25 cellular contexts compared by ENCODE assay signal in the genomic region with DNA sequence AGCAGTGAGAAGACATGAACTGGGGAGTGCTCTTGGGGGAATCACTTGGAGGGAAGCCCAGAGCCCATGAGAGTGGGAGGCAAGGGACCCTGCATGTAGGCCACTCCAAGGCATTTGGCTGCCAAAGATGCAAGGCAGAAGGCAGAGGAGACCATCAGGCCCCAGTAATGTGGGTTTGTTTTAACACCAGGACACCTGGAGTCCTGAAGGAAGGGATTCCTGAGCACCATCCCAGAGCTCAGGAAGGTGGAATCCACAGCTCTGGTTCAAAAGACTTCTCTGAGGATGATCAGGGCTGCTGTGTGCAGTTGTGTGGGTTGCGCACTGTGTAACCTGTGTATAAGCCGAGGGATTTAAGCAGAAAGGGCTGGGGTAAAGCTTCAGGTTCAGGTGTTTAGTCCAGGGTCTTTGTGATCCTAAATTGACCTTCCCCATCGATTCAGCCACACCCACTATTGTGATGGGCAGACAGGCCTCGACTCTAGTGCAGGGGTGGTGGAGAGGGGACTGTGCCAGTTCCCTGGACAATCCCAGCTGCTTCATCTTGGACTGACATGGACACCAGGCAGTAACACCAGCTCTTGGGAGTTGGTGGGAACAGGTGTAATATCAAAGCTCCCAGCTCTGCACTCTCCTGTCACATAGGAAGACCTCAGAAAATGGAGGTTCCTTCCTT. TPM values are rescaled to one million over a fixed set of nuclear protein-coding genes. Genes with fewer than 3 reads are reported as not detected.
DNase-seq lines count a peak whose midpoint lies in the region; ATAC-seq, FAIRE-seq and TF ChIP-seq lines count a peak whose summit lies in the region.
"Had no signal": no experiment of that assay in that cellular context is flagged by ENCODE, and none has a peak within 500 bp of the region (broad histone marks: within the 10 kb centered on the region; RNA-seq: fewer than 3 reads in every experiment).

No MANE protein-coding gene starts in this region.

- CTCF ChIA-PET in WTC11 (lab: Charles Lee) = no interaction called here

- no peak for TF ChIP-seq EP300 in sigmoid colon (IDR thresholded peaks at IDR 0.05)

- ATAC-seq in CD4-positive, CD25-positive, alpha-beta regulatory T cell (ENCODE audit: low read depth in 2 of 2) = no peak
- no peak for ATAC-seq in WTC11
- ATAC-seq: activated CD8-positive, alpha-beta memory T cell treated with anti-CD3 and anti-CD28 coated beads, Interleukin-2, amount 10 ng/mL, durations not matched to agents 7 days and 5 days; body of pancreas had no signal

- H3K36me3 ChIP-seq in CD4-positive, CD25-positive, alpha-beta regulatory T cell (ENCODE audit: control insufficient read depth, insufficient read depth, low read length) = no peaks in the 10 kb centered on the region
- peaks cover 0 to 2% (median 0%) of the 10 kb centered on the region in 4 donors for H3K36me3 ChIP-seq in sigmoid colon
- H3K36me3 ChIP-seq in brain microvascular endothelial cell (replicated peaks) = peaks cover 16% of the 10 kb centered on the region
- no peaks in the 10 kb centered on the region for H3K36me3 ChIP-seq in small intestine (ENCODE audit: control insufficient read depth in 2 of 2, insufficient read depth in 2 of 2, low read length in 2 of 2)

- no peaks in the 10 kb centered on the region for H3K9me3 Mint-ChIP-seq in CD4-positive, CD25-positive, alpha-beta regulatory T cell
- no peaks in the 10 kb centered on the region for H3K9me3 Mint-ChIP-seq in WTC11
- no peaks in the 10 kb centered on the region for H3K9me3 Mint-ChIP-seq in osteocyte (ENCODE audit: unreplicated experiment)
- H3K9me3 Mint-ChIP-seq: CD14-positive monocyte; immature natural killer cell; T-helper 1 cell treated with Interleukin-12 subunit alpha and Interleukin-12 subunit beta and Interleukin-4 antibody, amounts not matched to agents 30 μg/mL and 1 μg/mL, for 36 hours had no signal

- H3K27me3 Mint-ChIP-seq in CD4-positive, CD25-positive, alpha-beta regulatory T cell = no peaks in the 10 kb centered on the region
- H3K27me3 Mint-ChIP-seq in WTC11 (ENCODE audit: low read depth) (no peaks in the 10 kb centered on the region; the same call in 1 of the 2 replicates), osteocyte (ENCODE audit: unreplicated experiment) (no peaks in the 10 kb centered on the region)
- H3K27me3 Mint-ChIP-seq: activated CD8-positive, alpha-beta memory T cell treated with anti-CD3 and anti-CD28 coated beads, Interleukin-2, amount 10 ng/mL, durations not matched to agents 7 days and 5 days had no signal

- H3K27ac Mint-ChIP-seq in CD4-positive, CD25-positive, alpha-beta regulatory T cell = peak overlapping the region in 2 of 3 donors; percentile 8 to 83
- H3K27ac Mint-ChIP-seq in WTC11 (no peak overlapping the region; the same call in 1 of the 2 replicates), osteocyte (ENCODE audit: unreplicated experiment) (no peak overlapping the region)
- H3K27ac Mint-ChIP-seq: activated CD8-positive, alpha-beta memory T cell treated with anti-CD3 and anti-CD28 coated beads, Interleukin-2, amount 10 ng/mL, durations not matched to agents 7 days and 5 days; T-helper 1 cell treated with Interleukin-12 subunit alpha and Interleukin-12 subunit beta and Interleukin-4 antibody, amounts not matched to agents 30 μg/mL and 1 μg/mL, for 36 hours had no signal

- no peak overlapping the region for H3K27ac ChIP-seq in CD4-positive, CD25-positive, alpha-beta regulatory T cell (ENCODE audit: insufficient read depth, low read length, poor library complexity, severe bottlenecking)
- H3K27ac ChIP-seq in sigmoid colon = no peak overlapping the region
- H3K27ac ChIP-seq in brain microvascular endothelial cell = no peak overlapping the region
- no peak overlapping the region for H3K27ac ChIP-seq in small intestine (ENCODE audit: low read depth in 1 of 2, low read length in 1 of 2)
- H3K27ac ChIP-seq: body of pancreas, dorsolateral prefrontal cortex, neutrophil, SK-N-MC, upper lobe of left lung had no signal

- TF ChIP-seq POLR2A in GM19193 (IDR thresholded peaks at IDR 0.05; ENCODE audit: extremely low read depth, insufficient read depth, insufficient read length) (peak; percentile 11), sigmoid colon (IDR thresholded peaks at IDR 0.05) (no peak)

- peaks cover 0 to 18% (median 4%) of the 10 kb centered on the region in 4 donors for H3K4me1 Mint-ChIP-seq in CD4-positive, CD25-positive, alpha-beta regulatory T cell
- peaks cover 17% of the 10 kb centered on the region for H3K4me1 Mint-ChIP-seq in WTC11
- peaks cover 13% of the 10 kb centered on the region for H3K4me1 Mint-ChIP-seq in osteocyte (ENCODE audit: unreplicated experiment)
- H3K4me1 Mint-ChIP-seq: activated CD8-positive, alpha-beta memory T cell treated with anti-CD3 and anti-CD28 coated beads, Interleukin-2, amount 10 ng/mL, durations not matched to agents 7 days and 5 days; immature natural killer cell had no signal

- TF ChIP-seq CTCF in WTC11 (IDR thresholded peaks at IDR 0.05) = no peak
- TF ChIP-seq CTCF in osteocyte (IDR thresholded peaks at IDR 0.05) = no peak
- no peak for TF ChIP-seq CTCF in sigmoid colon (IDR thresholded peaks at IDR 0.05)
- no peak for TF ChIP-seq CTCF in brain microvascular endothelial cell (IDR thresholded peaks at IDR 0.05; ENCODE audit: low read depth, low read length, missing control alignments)

- POLR2A ChIA-PET in WTC11 (lab: Charles Lee) = interaction anchor here (0.7 kb wide), 1 partner anchor 11 kb away, joined by 4 read pairs; a partner anchor contains a TSS

- in situ Hi-C loops in brain microvascular endothelial cell (cut with HindIII; ENCODE audit: low pct_ligation_motif_present, low sequenced_read_pairs) = no loop called here

- no peak for FAIRE-seq in small intestine (lab: Jason Lieb, UNC)

- intact Hi-C loops in sigmoid colon (cut with DNase I) = no loop called here

- DNase-seq in CD4-positive, CD25-positive, alpha-beta regulatory T cell = no peak
- DNase-seq in WTC11 (ENCODE audit: low spot score) = no peak
- peak; percentile 56 for DNase-seq in osteocyte (ENCODE audit: extremely low spot score, unreplicated experiment)
- no peak for DNase-seq in sigmoid colon
- no peak for DNase-seq in brain microvascular endothelial cell
- no peak for DNase-seq in small intestine
- DNase-seq: activated CD4-positive, alpha-beta T cell treated with anti-CD3 and anti-CD28 coated beads for 48 hours; activated CD8-positive, alpha-beta memory T cell treated with anti-CD3 and anti-CD28 coated beads, Interleukin-2, amount 10 ng/mL, durations not matched to agents 7 days and 5 days; activated naive CD4-positive, alpha-beta T cell treated with Interleukin-2 at 50 U/mL for 16 hours; body of pancreas; cerebellar nuclear complex; hypothalamus; immature natural killer cell; NCI-H1436 treated with DMSO at 0.1 percent for 48 hours; NCI-H2107; NCI-H446; stimulated activated CD8-positive, alpha-beta memory T cell treated with anti-CD3 and anti-CD28 coated beads, Interleukin-4, amount 100 ng/mL, for 48 hours; upper lobe of left lung had no signal

- WGBS in sigmoid colon, 2 donors = 62 to 85% methylated on average over 4 of the region's 4 CpGs
- 54 to 75% (median 60%) methylated on average over 4 of the region's 4 CpGs for WGBS in small intestine, 3 donors

- H3K4me1 ChIP-seq in CD4-positive, CD25-positive, alpha-beta regulatory T cell (ENCODE audit: control insufficient read depth, insufficient read depth, low read length, poor library complexity, severe bottlenecking) = peaks cover 5% of the 10 kb centered on the region
- peaks cover 0 to 12% (median 9%) of the 10 kb centered on the region in 4 donors for H3K4me1 ChIP-seq in sigmoid colon
- H3K4me1 ChIP-seq in small intestine (ENCODE audit: control insufficient read depth in 2 of 2, insufficient read depth in 1 of 2, low read depth in 1 of 2, low read length in 1 of 2) = no peaks in the 10 kb centered on the region

- peaks cover 13% of the 10 kb centered on the region for H3K36me3 Mint-ChIP-seq in CD4-positive, CD25-positive, alpha-beta regulatory T cell
- H3K36me3 Mint-ChIP-seq in WTC11 (no peaks in the 10 kb centered on the region), osteocyte (ENCODE audit: unreplicated experiment) (peaks cover 6% of the 10 kb centered on the region)
- H3K36me3 Mint-ChIP-seq: activated CD8-positive, alpha-beta memory T cell treated with anti-CD3 and anti-CD28 coated beads, Interleukin-2, amount 10 ng/mL, durations not matched to agents 7 days and 5 days had no signal

- H3K27me3 ChIP-seq in CD4-positive, CD25-positive, alpha-beta regulatory T cell (ENCODE audit: control insufficient read depth, insufficient read depth, low read length) = no peaks in the 10 kb centered on the region
- no peaks in the 10 kb centered on the region for H3K27me3 ChIP-seq in sigmoid colon
- no peaks in the 10 kb centered on the region for H3K27me3 ChIP-seq in brain microvascular endothelial cell (replicated peaks)
- no peaks in the 10 kb centered on the region for H3K27me3 ChIP-seq in small intestine (ENCODE audit: control insufficient read depth in 2 of 2, insufficient read depth in 2 of 2, low read length in 2 of 2)
- H3K27me3 ChIP-seq: adrenal gland, body of pancreas, dorsolateral prefrontal cortex, neutrophil, upper lobe of left lung had no signal

- no peak overlapping the region for H3K4me3 ChIP-seq in CD4-positive, CD25-positive, alpha-beta regulatory T cell (ENCODE audit: low read depth, low read length)
- H3K4me3 ChIP-seq in sigmoid colon = no peak overlapping the region
- H3K4me3 ChIP-seq in brain microvascular endothelial cell (ENCODE audit: low read depth, low read length) = no peak overlapping the region
- H3K4me3 ChIP-seq in small intestine (ENCODE audit: low read depth in 1 of 2, low read length in 2 of 2) = no peak overlapping the region
- H3K4me3 ChIP-seq: adrenal gland, body of pancreas, dorsolateral prefrontal cortex, SK-N-MC, upper lobe of left lung had no signal

- no peak overlapping the region for H3K4me3 Mint-ChIP-seq in CD4-positive, CD25-positive, alpha-beta regulatory T cell
- H3K4me3 Mint-ChIP-seq in WTC11 (no peak overlapping the region), osteocyte (ENCODE audit: unreplicated experiment) (no peak overlapping the region)
- H3K4me3 Mint-ChIP-seq: activated CD8-positive, alpha-beta memory T cell treated with anti-CD3 and anti-CD28 coated beads, Interleukin-2, amount 10 ng/mL, durations not matched to agents 7 days and 5 days; CD14-positive monocyte; T-helper 1 cell treated with Interleukin-12 subunit alpha and Interleukin-12 subunit beta and Interleukin-4 antibody, amounts not matched to agents 30 μg/mL and 1 μg/mL, for 36 hours had no signal

- H3K9me3 ChIP-seq in CD4-positive, CD25-positive, alpha-beta regulatory T cell (ENCODE audit: control insufficient read depth in 2 of 2, low read length in 2 of 2) = no peaks in the 10 kb centered on the region
- no peaks in the 10 kb centered on the region for H3K9me3 ChIP-seq in sigmoid colon
- no peaks in the 10 kb centered on the region for H3K9me3 ChIP-seq in small intestine (ENCODE audit: control insufficient read depth, low read depth)
- H3K9me3 ChIP-seq: adrenal gland, body of pancreas, neutrophil, upper lobe of left lung had no signal

RNA-seq across cellular contexts. Expression of a gene that starts 11.0 kb away (rescaled TPM):
- 24.2 TPM for total RNA-seq in CD4-positive, CD25-positive, alpha-beta regulatory T cell
- polyA plus RNA-seq in CD4-positive, CD25-positive, alpha-beta regulatory T cell = 10 to 100 TPM; 18.3 to 19.5 (median 18.5) TPM
- total RNA-seq in WTC11 (2021) (20.3 to 22.5 TPM (median 21.7 TPM) in 3 replicates), osteocyte (34.9 and 36.0 TPM in 2 replicates), sigmoid colon (10 to 100 TPM; 13.3 to 18.5 (median 15.6) TPM)
- polyA plus RNA-seq in sigmoid colon (10 to 100 TPM in 2 of 3 donors, 1 to 10 TPM in 1; 4.9 to 25.8 (median 13.8) TPM), small intestine (10 to 100 TPM; 10.5 to 29.0 (median 22.7) TPM)

RNA-seq across cellular contexts. Expression of a gene that starts 18.9 kb away (rescaled TPM):
- 63.2 TPM for total RNA-seq in CD4-positive, CD25-positive, alpha-beta regulatory T cell
- polyA plus RNA-seq in CD4-positive, CD25-positive, alpha-beta regulatory T cell = 100 to 1,000 TPM in 2 of 4 donors, 10 to 100 TPM in 2; 83.7 to 141 (median 108) TPM
- total RNA-seq in WTC11 (2021) = 164 to 172 TPM (median 170 TPM) in 3 replicates
- total RNA-seq in osteocyte = 216 and 248 TPM in 2 replicates
- total RNA-seq in sigmoid colon = 10 to 100 TPM; 48.9 to 64.5 (median 55.6) TPM
- polyA plus RNA-seq in sigmoid colon = 100 to 1,000 TPM in 1 of 3 donors, 10 to 100 TPM in 2; 37.2 to 221 (median 73.8) TPM
- polyA plus RNA-seq in small intestine = 100 to 1,000 TPM in 1 of 3 donors, 10 to 100 TPM in 2; 34.9 to 183 (median 44.6) TPM

RNA-seq across cellular contexts. Expression of a gene that starts 56.5 kb away (rescaled TPM):
- 179 TPM for total RNA-seq in CD4-positive, CD25-positive, alpha-beta regulatory T cell
- 1 to 10 TPM; 2.8 to 4.1 (median 3.5) TPM for polyA plus RNA-seq in CD4-positive, CD25-positive, alpha-beta regulatory T cell
- total RNA-seq in WTC11 (2021) = 95.1 to 101 TPM (median 95.6 TPM) in 3 replicates
- 82.0 and 97.2 TPM in 2 replicates for total RNA-seq in osteocyte
- 10 to 100 TPM; 39.6 to 82.8 (median 43.9) TPM for total RNA-seq in sigmoid colon
- polyA plus RNA-seq in sigmoid colon = 10 to 100 TPM in 2 of 3 donors, 1 to 10 TPM in 1; 9.0 to 87.4 (median 10.2) TPM
- 100 to 1,000 TPM in 2 of 3 donors, 10 to 100 TPM in 1; 68.7 to 336 (median 239) TPM for polyA plus RNA-seq in small intestine

Comparison
In these comparisons a context has a peak if more than half of its experiments do, and no peak if none do; other contexts are left out.
1. H3K27ac Mint-ChIP-seq: peak in CD4-positive, CD25-positive, alpha-beta regulatory T cell (2 of 3); none in WTC11 (single experiment) and osteocyte (single experiment).